Comparison of ENCODE assay signal across 31 cellular contexts in genomic region chr1:203490607-203491006, GRCh38. TPM values are rescaled to one million over a fixed set of nuclear protein-coding genes. Genes with fewer than 3 reads are reported as not detected.
"Had no signal": no experiment of that assay in that cellular context is flagged by ENCODE, and none has a peak within 500 bp of the region (broad histone marks: within the 10 kb centered on the region; RNA-seq: fewer than 3 reads in every experiment).

No MANE protein-coding gene starts in this region.

- H3K4me1 ChIP-seq: gastrocnemius medialis had no signal

- DNase-seq: dermis blood vessel endothelial cell; dorsolateral prefrontal cortex; effector CD4-positive, alpha-beta T cell; effector memory CD4-positive, alpha-beta T cell; esophagus squamous epithelium; foreskin fibroblast; foreskin melanocyte; gastrocnemius medialis; glutamatergic neuron; head of caudate nucleus; heart right ventricle; hippocampal formation; left cardiac atrium; left lung; left ventricle myocardium superior; lower lobe of right lung; mesenchymal stem cell; midbrain had no signal

- H3K4me3 ChIP-seq: coronary artery, dorsolateral prefrontal cortex, esophagus squamous epithelium, gastrocnemius medialis, heart right ventricle, left lung, lower lobe of right lung had no signal

- H3K36me3 ChIP-seq: esophagus squamous epithelium, gastrocnemius medialis, left lung, lower lobe of right lung had no signal

- H3K9me3 ChIP-seq: esophagus squamous epithelium, gastrocnemius medialis, heart right ventricle, left lung, lower lobe of right lung had no signal

- H3K27me3 ChIP-seq: dorsolateral prefrontal cortex, gastrocnemius medialis, heart right ventricle, left lung had no signal

- FAIRE-seq: colon, endothelial cell of umbilical vein, islet of Langerhans, keratinocyte had no signal

- H3K27ac ChIP-seq: coronary artery, esophagus squamous epithelium, gastrocnemius medialis, heart right ventricle, left lung, lower lobe of right lung had no signal

RNA-seq across cellular contexts. Expression of gene OPTC, which starts 3.3 kb away (rescaled TPM):
- total RNA-seq: dermis blood vessel endothelial cell, endothelial cell of umbilical vein, epithelial cell of proximal tubule, esophagus squamous epithelium, gastrocnemius medialis, glomerular endothelial cell, heart right ventricle, kidney epithelial cell, left cardiac atrium, left lung, left ventricle myocardium superior, lower leg skin, lower lobe of right lung, lung microvascular endothelial cell, mononuclear cell, mucosa of gallbladder had no signal
- polyA plus RNA-seq: endothelial cell of umbilical vein, esophagus, heart right ventricle, keratinocyte had no signal

RNA-seq across cellular contexts. Expression of gene PRELP, which starts 15.0 kb away (rescaled TPM):
- total RNA-seq: dermis blood vessel endothelial cell, endothelial cell of umbilical vein, epithelial cell of proximal tubule, glomerular endothelial cell, lung microvascular endothelial cell, mononuclear cell had no signal
